1 cellular context compared by ENCODE assay signal in the genomic region with DNA sequence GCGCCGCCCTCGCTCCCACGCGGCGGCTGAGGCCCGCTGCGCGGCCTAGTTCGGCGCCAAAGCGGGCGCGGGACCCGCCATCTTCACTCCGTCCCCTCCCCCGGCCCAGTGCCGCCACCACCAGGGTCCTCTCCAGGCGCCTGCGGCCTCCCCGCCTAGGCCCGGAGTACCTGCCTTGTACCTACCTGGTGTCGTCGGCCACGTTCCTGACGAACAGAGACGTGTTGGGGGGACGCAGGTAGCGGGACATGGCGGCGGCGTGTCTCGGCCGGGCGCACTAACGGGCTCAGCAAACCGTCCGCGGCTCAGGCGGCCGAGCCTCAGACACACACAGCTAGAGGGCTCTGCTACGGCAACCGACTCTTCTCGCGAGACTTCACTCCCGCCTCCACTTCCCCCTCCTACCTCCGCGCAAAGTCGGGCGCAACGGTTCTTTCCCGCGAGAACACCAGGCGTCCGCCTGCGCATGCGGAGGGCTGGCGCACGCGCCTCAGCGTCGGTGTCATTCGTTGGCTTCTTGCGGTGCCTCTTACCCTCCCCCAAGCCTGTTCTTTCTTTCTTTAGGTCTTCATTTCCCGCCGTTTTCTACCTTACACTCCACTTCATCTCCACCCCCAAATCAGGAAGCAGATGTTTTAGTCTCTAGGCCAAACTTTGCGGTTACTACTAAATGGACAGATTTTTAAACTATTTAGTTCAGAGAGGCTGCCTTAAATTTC.
TF ChIP-seq lines count a peak whose summit lies in the region.

TSS of gene SRSF10 (minus strand) at position 322 of the 719 bp plus-strand sequence. CDS start at position 250, 72 bp downstream.

TF ChIP-seq in K562, 482 proteins besides CTCF, POLR2A, EP300 and RAD21 (continued from another document and continues in another):
- TF ChIP-seq ZBTB1 (CRISPR knock-in tag; IDR thresholded peaks at IDR 0.05; ENCODE audit: borderline replicate concordance, low read depth) (peak; percentile 76; the same call in 1 of the 2 replicates), ELF4 (CRISPR knock-in tag; IDR thresholded peaks at IDR 0.05) (0 out of 2 replicates have a peak, but pooled peaks have one; percentile 75), NRF1 (conservative IDR thresholded peaks at IDR 0.05 in 1 of 2, IDR thresholded peaks at IDR 0.05 in 1 of 2) (peak; percentile 100), HMG20B (CRISPR knock-in tag; IDR thresholded peaks at IDR 0.05) (no peak), KAT2B (IDR thresholded peaks at IDR 0.05; ENCODE audit: low read depth, low read length) (peak; percentile 81), L3MBTL2 (IDR thresholded peaks at IDR 0.05) (peak; percentile 97), CSDE1 (IDR thresholded peaks at IDR 0.05) (no peak; a peak in 1 of 4 replicates), ZNF408 (CRISPR knock-in tag; IDR thresholded peaks at IDR 0.05; ENCODE audit: low read depth) (no peak), ZNF717 (CRISPR knock-in tag; IDR thresholded peaks at IDR 0.05) (0 out of 2 replicates have a peak, but pooled peaks have one; percentile 68), FOSL1 (tag; conservative IDR thresholded peaks at IDR 0.05) (peak; percentile 63), MEF2D (tag; conservative IDR thresholded peaks at IDR 0.05; ENCODE audit: low read depth) (no peak; the same call in 1 of the 2 replicates), MEIS2 (IDR thresholded peaks at IDR 0.05; ENCODE audit: partially characterized antibody) (peak; percentile 100), POLR2AphosphoS2 (IDR thresholded peaks at IDR 0.05; ENCODE audit: low read length) (peak; percentile 77; the same call in 1 of the 2 replicates), CBFA2T2 (conservative IDR thresholded peaks at IDR 0.05) (peak; percentile 4), ZNF668 (CRISPR knock-in tag; IDR thresholded peaks at IDR 0.05) (no peak), RFX7 (CRISPR knock-in tag; IDR thresholded peaks at IDR 0.05) (no peak), ZKSCAN1 (IDR thresholded peaks at IDR 0.05; ENCODE audit: low read depth, low read length) (peak; percentile 59; the same call in 1 of the 2 replicates), ZBTB34 (CRISPR knock-in tag; IDR thresholded peaks at IDR 0.05) (no peak), ATF7 (IDR thresholded peaks at IDR 0.05) (peak; percentile 86), MCM3 (IDR thresholded peaks at IDR 0.05) (no peak), ZBTB33 (CRISPR knock-in tag; IDR thresholded peaks at IDR 0.05) (peak; percentile 65), STAT6 (CRISPR knock-in tag; IDR thresholded peaks at IDR 0.05) (peak; percentile 94; the same call in 1 of the 2 replicates), SRSF1 (IDR thresholded peaks at IDR 0.05; ENCODE audit: low read depth, low read length) (peak; percentile 66; the same call in 1 of the 2 replicates), SETDB1 (IDR thresholded peaks at IDR 0.05; ENCODE audit: low read length) (peak; percentile 30), EWSR1 (IDR thresholded peaks at IDR 0.05; ENCODE audit: borderline replicate concordance, low read depth, partially characterized antibody) (no peak), NFXL1 (CRISPR knock-in tag; IDR thresholded peaks at IDR 0.05) (no peak), PRDM10 (IDR thresholded peaks at IDR 0.05; ENCODE audit: partially characterized antibody) (peak; percentile 63), AFF4 (CRISPR knock-in tag; IDR thresholded peaks at IDR 0.05) (peak; percentile 97; the same call in 1 of the 2 replicates), NR4A1 (CRISPR knock-in tag; IDR thresholded peaks at IDR 0.05) (no peak), NR4A1 (tag; IDR thresholded peaks at IDR 0.05) (peak; percentile 59; the same call in 1 of the 2 replicates), YBX1 (IDR thresholded peaks at IDR 0.05) (no peak), NR2C2 (CRISPR knock-in tag; IDR thresholded peaks at IDR 0.05) (peak; percentile 71), NR2C2 (tag; IDR thresholded peaks at IDR 0.05) (peak; percentile 69), TAF7 (tag; IDR thresholded peaks at IDR 0.05) (peak; percentile 60; the same call in 1 of the 2 replicates), CCNT2 (IDR thresholded peaks at IDR 0.05; ENCODE audit: borderline replicate concordance, extremely low read depth, insufficient read length, low read depth, low read length) (peak; percentile 79), ATF1 (CRISPR knock-in tag; IDR thresholded peaks at IDR 0.05) (no peak), ATF1 (tag; IDR thresholded peaks at IDR 0.05) (peak; percentile 81), XRCC3 (IDR thresholded peaks at IDR 0.05) (no peak), RNF2 (IDR thresholded peaks at IDR 0.05) (peak; percentile 57), ZNF12 (CRISPR knock-in tag; IDR thresholded peaks at IDR 0.05) (peak; percentile 72; the same call in 1 of the 2 replicates)
- TF ChIP-seq, protein P1, sequence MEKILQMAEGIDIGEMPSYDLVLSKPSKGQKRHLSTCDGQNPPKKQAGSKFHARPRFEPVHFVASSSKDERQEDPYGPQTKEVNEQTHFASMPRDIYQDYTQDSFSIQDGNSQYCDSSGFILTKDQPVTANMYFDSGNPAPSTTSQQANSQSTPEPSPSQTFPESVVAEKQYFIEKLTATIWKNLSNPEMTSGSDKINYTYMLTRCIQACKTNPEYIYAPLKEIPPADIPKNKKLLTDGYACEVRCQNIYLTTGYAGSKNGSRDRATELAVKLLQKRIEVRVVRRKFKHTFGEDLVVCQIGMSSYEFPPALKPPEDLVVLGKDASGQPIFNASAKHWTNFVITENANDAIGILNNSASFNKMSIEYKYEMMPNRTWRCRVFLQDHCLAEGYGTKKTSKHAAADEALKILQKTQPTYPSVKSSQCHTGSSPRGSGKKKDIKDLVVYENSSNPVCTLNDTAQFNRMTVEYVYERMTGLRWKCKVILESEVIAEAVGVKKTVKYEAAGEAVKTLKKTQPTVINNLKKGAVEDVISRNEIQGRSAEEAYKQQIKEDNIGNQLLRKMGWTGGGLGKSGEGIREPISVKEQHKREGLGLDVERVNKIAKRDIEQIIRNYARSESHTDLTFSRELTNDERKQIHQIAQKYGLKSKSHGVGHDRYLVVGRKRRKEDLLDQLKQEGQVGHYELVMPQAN (IDR thresholded peaks at IDR 0.05; ENCODE audit: borderline replicate concordance) = peak; percentile 78; the same call in 1 of the 2 replicates
- TF ChIP-seq, protein P2, sequence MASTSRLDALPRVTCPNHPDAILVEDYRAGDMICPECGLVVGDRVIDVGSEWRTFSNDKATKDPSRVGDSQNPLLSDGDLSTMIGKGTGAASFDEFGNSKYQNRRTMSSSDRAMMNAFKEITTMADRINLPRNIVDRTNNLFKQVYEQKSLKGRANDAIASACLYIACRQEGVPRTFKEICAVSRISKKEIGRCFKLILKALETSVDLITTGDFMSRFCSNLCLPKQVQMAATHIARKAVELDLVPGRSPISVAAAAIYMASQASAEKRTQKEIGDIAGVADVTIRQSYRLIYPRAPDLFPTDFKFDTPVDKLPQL (IDR thresholded peaks at IDR 0.05; ENCODE audit: extremely low read depth, insufficient read length) = peak; percentile 53
- TF ChIP-seq, protein P3, sequence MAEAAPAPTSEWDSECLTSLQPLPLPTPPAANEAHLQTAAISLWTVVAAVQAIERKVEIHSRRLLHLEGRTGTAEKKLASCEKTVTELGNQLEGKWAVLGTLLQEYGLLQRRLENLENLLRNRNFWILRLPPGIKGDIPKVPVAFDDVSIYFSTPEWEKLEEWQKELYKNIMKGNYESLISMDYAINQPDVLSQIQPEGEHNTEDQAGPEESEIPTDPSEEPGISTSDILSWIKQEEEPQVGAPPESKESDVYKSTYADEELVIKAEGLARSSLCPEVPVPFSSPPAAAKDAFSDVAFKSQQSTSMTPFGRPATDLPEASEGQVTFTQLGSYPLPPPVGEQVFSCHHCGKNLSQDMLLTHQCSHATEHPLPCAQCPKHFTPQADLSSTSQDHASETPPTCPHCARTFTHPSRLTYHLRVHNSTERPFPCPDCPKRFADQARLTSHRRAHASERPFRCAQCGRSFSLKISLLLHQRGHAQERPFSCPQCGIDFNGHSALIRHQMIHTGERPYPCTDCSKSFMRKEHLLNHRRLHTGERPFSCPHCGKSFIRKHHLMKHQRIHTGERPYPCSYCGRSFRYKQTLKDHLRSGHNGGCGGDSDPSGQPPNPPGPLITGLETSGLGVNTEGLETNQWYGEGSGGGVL (CRISPR knock-in tag; IDR thresholded peaks at IDR 0.05) = no peak
